In genomic region chr10:16995867-16996529, GRCh38 we compare ENCODE assay signal across 11 cellular contexts.
DNase-seq lines count a peak whose midpoint lies in the region; ATAC-seq and TF ChIP-seq lines count a peak whose summit lies in the region.
"Had no signal": no experiment of that assay in that cellular context is flagged by ENCODE, and none has a peak within 500 bp of the region (broad histone marks: within the 10 kb centered on the region; RNA-seq: fewer than 3 reads in every experiment).

No MANE protein-coding gene starts in this region.

- no peak overlapping the region for H3K4me3 Mint-ChIP-seq in mesothelial cell of epicardium
- H3K4me3 Mint-ChIP-seq: naive B cell had no signal

- H3K36me3 Mint-ChIP-seq in mesothelial cell of epicardium: peaks cover 5% of the 10 kb centered on the region

- H3K27me3 Mint-ChIP-seq in mesothelial cell of epicardium (ENCODE audit: low read depth): no peaks in the 10 kb centered on the region

- peaks cover 12 to 22% (median 17%) of the 10 kb centered on the region in 10 experiments for H3K4me1 ChIP-seq in BLaER1 treated with 17β-estradiol and CSF1 and Interleukin-3, amounts not matched to agents 10 nM and 100 nM

- H3K9me3 Mint-ChIP-seq in mesothelial cell of epicardium: peaks cover 10% of the 10 kb centered on the region

- DNase-seq in NCI-H460 (ENCODE audit: extremely low read depth, low read depth) (peak; percentile 33), coronary artery (ENCODE audit: low spot score) (no peak), mesothelial cell of epicardium (ENCODE audit: low spot score in 2 of 2, unreplicated experiment in 2 of 2) (no peak), NCI-H187 treated with DMSO at 0.1 percent for 48 hours (lab: John Stamatoyannopoulos, UW) (no peak), NCI-H187 (lab: John Stamatoyannopoulos, UW) (no peak), SIG-M5 (lab: John Stamatoyannopoulos, UW) (no peak)
- DNase-seq: activated naive CD4-positive, alpha-beta T cell treated with anti-CD3 and anti-CD28 coated beads, Interleukin-2, amount 50 U/mL, for 16 hours; naive B cell; NCI-H510A had no signal

- peak overlapping the region in 10 of 11 experiments; percentile 54 to 74 (median 70); a peak in 21 of 22 replicates for H3K27ac ChIP-seq in BLaER1 treated with 17β-estradiol and CSF1 and Interleukin-3, amounts not matched to agents 10 nM and 100 nM
- H3K27ac ChIP-seq in coronary artery: peak overlapping the region; percentile 31 to 76

- no peaks in the 10 kb centered on the region for H3K36me3 ChIP-seq in BLaER1 treated with 17β-estradiol and CSF1 and Interleukin-3, amounts not matched to agents 10 nM and 100 nM

- no peak for TF ChIP-seq CTCF in coronary artery (IDR thresholded peaks at IDR 0.05)
- TF ChIP-seq CTCF in mesothelial cell of epicardium (IDR thresholded peaks at IDR 0.05; ENCODE audit: unreplicated experiment): no peak

- no peaks in the 10 kb centered on the region for H4K20me1 ChIP-seq in BLaER1 treated with 17β-estradiol and CSF1 and Interleukin-3, amounts not matched to agents 10 nM and 100 nM

- no peaks in the 10 kb centered on the region for H3K27me3 ChIP-seq in BLaER1 treated with 17β-estradiol and CSF1 and Interleukin-3, amounts not matched to agents 10 nM and 100 nM

- ATAC-seq in HG02973 (IDR thresholded peaks at IDR 0.05; ENCODE audit: unreplicated experiment): no peak

- H3K9ac ChIP-seq in BLaER1 treated with 17β-estradiol and CSF1 and Interleukin-3, amounts not matched to agents 10 nM and 100 nM: peak overlapping the region in 8 of 11 experiments; percentile 15 to 59 (median 34); a peak in 9 of 22 replicates

- H3K9me3 ChIP-seq in BLaER1 treated with 17β-estradiol and CSF1 and Interleukin-3, amounts not matched to agents 10 nM and 100 nM (replicated peaks in 1 of 11): peaks cover 4 to 13% (median 8%) of the 10 kb centered on the region in 11 experiments; a peak in 21 of 22 replicates

- peak overlapping the region; percentile 49 for H3K27ac Mint-ChIP-seq in mesothelial cell of epicardium

- no peak overlapping the region for H3K4me3 ChIP-seq in BLaER1 treated with 17β-estradiol and CSF1 and Interleukin-3, amounts not matched to agents 10 nM and 100 nM
- H3K4me3 ChIP-seq in coronary artery: peak overlapping the region; percentile 13

- peaks cover 27% of the 10 kb centered on the region for H3K4me1 Mint-ChIP-seq in mesothelial cell of epicardium
- H3K4me1 Mint-ChIP-seq: naive B cell had no signal

- H3K4me2 ChIP-seq in BLaER1 treated with 17β-estradiol and CSF1 and Interleukin-3, amounts not matched to agents 10 nM and 100 nM: peak overlapping the region; percentile 35 to 67 (median 60)
